ENCODE assay signal across 7 cellular contexts in genomic region chr13:97141564-97142005, GRCh38.
DNase-seq lines count a peak whose midpoint lies in the region; ATAC-seq and TF ChIP-seq lines count a peak whose summit lies in the region.

No MANE protein-coding gene starts in this region.

- H3K4me3 ChIP-seq in fibroblast of mammary gland (ENCODE audit: control insufficient read depth, low read depth, low read length) = peak overlapping the region; percentile 36

- in situ Hi-C loops in GM13976 (cut with MboI; ENCODE audit: low sequenced_read_pairs, unreplicated experiment) = no loop called here

- TF ChIP-seq CTCF in GM13976 (IDR thresholded peaks at IDR 0.05; ENCODE audit: borderline replicate concordance, control extremely low read depth, extremely low read depth, insufficient read depth, missing control alignments) (no peak), fibroblast of mammary gland (conservative IDR thresholded peaks at IDR 0.05; ENCODE audit: control insufficient read depth, insufficient read depth, low read depth, low read length) (no peak)

- DNase-seq in GM13976 (ENCODE audit: low spot score) = peak; percentile 20
- DNase-seq in HS-5 (ENCODE audit: low read depth) = peak; percentile 31
- peak; percentile 93 for DNase-seq in SHP77 treated with DMSO at 0.1 percent for 48 hours (lab: John Stamatoyannopoulos, UW)
- peak; percentile 90 for DNase-seq in fibroblast of mammary gland (ENCODE audit: low read depth)
- peak; percentile 83 for DNase-seq in non-pigmented ciliary epithelial cell (ENCODE audit: low read depth)
- no peak for DNase-seq in NCI-H187 (lab: John Stamatoyannopoulos, UW)

- peak; percentile 98 for ATAC-seq in GM21717 (IDR thresholded peaks at IDR 0.05; ENCODE audit: unreplicated experiment)

Comparison
In these comparisons a context has a peak if more than half of its experiments do, and no peak if none do; other contexts are left out.
1. DNase-seq: peak in GM13976 (single experiment), HS-5 (single experiment), SHP77 treated with DMSO at 0.1 percent for 48 hours (single experiment), fibroblast of mammary gland (single experiment) and non-pigmented ciliary epithelial cell (single experiment); none in NCI-H187 (0 of 2).